In the genomic region with DNA sequence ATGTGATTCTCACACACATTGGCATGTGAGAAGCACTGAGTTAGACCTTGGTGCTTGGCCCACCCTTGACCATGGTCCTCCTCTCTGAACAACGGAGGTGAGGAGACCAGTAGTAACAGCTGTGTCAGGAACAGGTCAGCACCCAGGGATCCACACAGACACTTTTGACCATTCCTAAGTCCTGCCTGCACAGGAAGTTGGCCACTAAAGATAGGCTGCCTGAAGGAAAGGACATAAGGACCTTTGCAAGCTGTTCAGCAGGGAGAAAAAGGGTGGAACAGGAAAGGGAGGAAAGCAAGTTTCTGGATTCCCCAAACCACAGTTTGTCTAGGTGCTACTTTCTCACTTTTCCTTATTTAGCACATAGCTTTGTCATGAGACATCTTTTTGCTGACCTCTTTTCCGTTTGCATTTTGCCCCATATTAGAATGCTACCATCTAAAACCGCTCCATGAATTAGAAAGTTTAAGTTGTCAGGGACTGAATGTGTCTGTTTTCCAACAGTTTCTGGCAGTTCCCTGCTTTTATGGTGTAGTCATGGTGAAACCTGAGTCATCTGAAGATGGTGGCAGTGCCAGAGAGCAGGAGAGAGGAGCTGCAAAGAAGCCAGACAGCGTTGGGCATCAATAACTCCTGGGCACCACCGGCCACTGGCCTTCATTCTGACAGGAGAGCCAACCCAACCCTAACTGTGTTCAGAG, we compare ENCODE assay signal across 8 cellular contexts. TPM values are rescaled to one million over a fixed set of nuclear protein-coding genes. Genes with fewer than 3 reads are reported as not detected.
A peak's percentile ranks its signal among the peaks of the same experiment; 100 is the strongest.
DNase-seq lines count a peak whose midpoint lies in the region; ATAC-seq and TF ChIP-seq lines count a peak whose summit lies in the region.

No MANE protein-coding gene starts in this region.

- peak overlapping the region; percentile 66 for H3K4me3 ChIP-seq in AG04450 (ENCODE audit: low read depth, low read length)

- H3K27ac ChIP-seq in AG04450 (ENCODE audit: low read depth, low read length) (peak overlapping the region; percentile 60), caudate nucleus (ENCODE audit: low read depth, low read length) (peak overlapping the region; percentile 77)

- H3K27me3 ChIP-seq in AG04450 (ENCODE audit: control insufficient read depth, insufficient read depth, low read length) = no peaks in the 10 kb centered on the region

- peak overlapping the region; percentile 44 for H3K27ac Mint-ChIP-seq in mesothelial cell of epicardium

- TF ChIP-seq CTCF in AG04450 (IDR thresholded peaks at IDR 0.05; ENCODE audit: low read depth, low read length) (no peak), mesothelial cell of epicardium (IDR thresholded peaks at IDR 0.05; ENCODE audit: unreplicated experiment) (no peak)

- ATAC-seq in GM21360 (IDR thresholded peaks at IDR 0.05; ENCODE audit: unreplicated experiment) (no peak), GM18517 (IDR thresholded peaks at IDR 0.05; ENCODE audit: unreplicated experiment) (no peak)

- no peaks in the 10 kb centered on the region; the same call in 1 of the 2 replicates for H3K9me3 ChIP-seq in AG04450 (ENCODE audit: control insufficient read depth, insufficient read depth, low read length)

- peaks cover 11% of the 10 kb centered on the region for H3K4me1 Mint-ChIP-seq in mesothelial cell of epicardium

- peak overlapping the region; percentile 82 for H3K4me3 Mint-ChIP-seq in mesothelial cell of epicardium

- H3K9me3 Mint-ChIP-seq in mesothelial cell of epicardium = peaks cover 4% of the 10 kb centered on the region

- CTCF ChIA-PET in AG04450 (lab: Charles Lee) = interaction anchor here (1.3 kb wide), 1 partner anchor 38 kb away, joined by 5 read pairs; no protein-coding TSS in a partner anchor

- DNase-seq in AG04450 (ENCODE audit: low read depth, low spot score) (no peak), LHCN-M2 (ENCODE audit: low read depth) (peak; percentile 67), caudate nucleus (lab: John Stamatoyannopoulos, UW) (peak in 16 of 61 donors; percentile 2 to 52 (median 10)), mesothelial cell of epicardium (ENCODE audit: low spot score in 2 of 2, unreplicated experiment in 2 of 2) (no peak), NCI-H1105 (lab: John Stamatoyannopoulos, UW) (no peak), NCI-H1092 treated with DMSO at 0.1 percent for 48 hours (lab: John Stamatoyannopoulos, UW) (no peak)

- H3K36me3 Mint-ChIP-seq in mesothelial cell of epicardium = no peaks in the 10 kb centered on the region

- H3K27me3 Mint-ChIP-seq in mesothelial cell of epicardium (ENCODE audit: low read depth) = no peaks in the 10 kb centered on the region

- POLR2A ChIA-PET in AG04450 (lab: Yijun Ruan, JAX) = interaction anchor here (0.6 kb wide), 1 partner anchor 19 kb away, joined by 4 read pairs; no protein-coding TSS in a partner anchor

RNA-seq across cellular contexts. Expression of a gene that starts 1.1 kb away (rescaled TPM):
- polyA plus RNA-seq in AG04450 (2011; rRNA removed) = 31.2 and 46.1 TPM in 2 replicates
- polyA minus RNA-seq in AG04450 (2011; rRNA and poly(A)+ RNA removed) = 22.3 and 36.9 TPM in 2 replicates
- total RNA-seq in LHCN-M2 (2014; rRNA removed) (54.2 and 64.8 TPM in 2 replicates), mesothelial cell of epicardium (3.7 to 4.3 TPM (median 3.8 TPM) in 3 replicates)
- 13.1 TPM for polyA plus RNA-seq in LHCN-M2 (2012)

RNA-seq across cellular contexts. Expression of a gene that starts 41.1 kb away (rescaled TPM):
- 25.9 and 34.0 TPM in 2 replicates for polyA plus RNA-seq in AG04450 (2011; rRNA removed)
- polyA minus RNA-seq in AG04450 (2011; rRNA and poly(A)+ RNA removed) = 30.1 and 40.9 TPM in 2 replicates
- total RNA-seq in LHCN-M2 (2014; rRNA removed) (12.9 and 15.7 TPM in 2 replicates), mesothelial cell of epicardium (10.1 to 11.8 TPM (median 10.3 TPM) in 3 replicates)
- polyA plus RNA-seq in LHCN-M2 (2012) = 15.3 TPM

Comparison
In these comparisons a context has a peak if more than half of its experiments do, and no peak if none do; other contexts are left out.
1. RNA of a gene that starts 1.1 kb away (total RNA-seq): 54.2 to 64.8 TPM in LHCN-M2; 3.7 to 4.3 TPM in mesothelial cell of epicardium; every median in the first group is over 10 times any median in the second.